ENCODE assay signal across 8 cellular contexts in the genomic region with DNA sequence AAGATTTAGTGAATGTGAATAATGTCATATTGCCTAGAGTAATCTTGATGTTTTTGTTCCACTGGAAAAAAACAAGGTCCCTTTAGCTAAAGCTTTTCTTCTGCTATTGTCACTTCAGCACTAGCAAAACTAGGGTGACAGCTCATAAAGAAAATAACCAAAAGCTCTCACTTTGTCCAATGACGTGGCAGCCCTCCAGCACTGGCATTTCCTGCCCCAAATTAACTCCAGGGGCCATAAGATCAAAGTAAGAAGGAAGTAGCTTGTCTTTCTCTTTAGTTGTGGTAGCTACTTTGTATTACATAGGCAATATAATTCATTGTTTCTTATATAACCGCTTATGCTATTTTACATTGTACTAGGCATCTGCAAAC. TPM values are rescaled to one million over a fixed set of nuclear protein-coding genes. Genes with fewer than 3 reads are reported as not detected.
DNase-seq lines count a peak whose midpoint lies in the region; ATAC-seq and TF ChIP-seq lines count a peak whose summit lies in the region.

No MANE protein-coding gene starts in this region.

- peaks cover 35% of the 10 kb centered on the region for H3K4me1 Mint-ChIP-seq in activated T-helper 1 cell treated with anti-CD3 and anti-CD28 coated beads, Interleukin-12 subunit alpha, Interleukin-12 subunit beta, Interleukin-2, Interleukin-4 antibody, amounts not matched to agents 30 ng/mL and 10 ng/mL and 1 ng/mL, durations not matched to agents 14 hours and 24 hours and 36 hours (ENCODE audit: low read depth)

- DNase-seq in PC-3: peak; percentile 58
- DNase-seq in activated T-helper 1 cell treated with anti-CD3 and anti-CD28 coated beads, Interleukin-12 subunit alpha, Interleukin-12 subunit beta, Interleukin-2, Interleukin-4 antibody, amounts not matched to agents 30 ng/mL and 10 ng/mL and 1 ng/mL, durations not matched to agents 14 hours and 24 hours and 36 hours (ENCODE audit: low spot score): peak; percentile 61
- DNase-seq in left ventricle myocardium inferior: peak; percentile 24
- peak; percentile 19 to 59 (median 45) for DNase-seq in stimulated activated CD4-positive, alpha-beta T cell treated with anti-CD3 and anti-CD28 coated beads, TNF-alpha, amount 100 ng/mL, for 48 hours (ENCODE audit: low read depth in 3 of 3)
- DNase-seq in OCI-M2 (lab: John Stamatoyannopoulos, UW; ENCODE audit: unreplicated experiment): no peak
- no peak for DNase-seq in HUDEP-2 (lab: John Stamatoyannopoulos, UW; ENCODE audit: unreplicated experiment in 76 of 76)

- H3K4me1 ChIP-seq in PC-3 (ENCODE audit: insufficient read depth, low read length): peaks cover 19% of the 10 kb centered on the region
- H3K4me1 ChIP-seq in left ventricle myocardium inferior: peaks cover 21% of the 10 kb centered on the region

- TF ChIP-seq CTCF in PC-3 (conservative IDR thresholded peaks at IDR 0.05; ENCODE audit: low read depth, low read length) (no peak), left ventricle myocardium inferior (IDR thresholded peaks at IDR 0.05; ENCODE audit: borderline replicate concordance) (no peak)

- H2AFZ ChIP-seq in PC-3 (ENCODE audit: low read length): no peak overlapping the region

- H3K4me3 ChIP-seq in PC-3 (ENCODE audit: low read length): no peak overlapping the region
- H3K4me3 ChIP-seq in left ventricle myocardium inferior: no peak overlapping the region

- H3K79me2 ChIP-seq in PC-3 (ENCODE audit: low read length): no peaks in the 10 kb centered on the region

- CTCF ChIA-PET in PC-3 (lab: Charles Lee): no interaction called here

- H3K9me3 Mint-ChIP-seq in activated T-helper 1 cell treated with anti-CD3 and anti-CD28 coated beads, Interleukin-12 subunit alpha, Interleukin-12 subunit beta, Interleukin-2, Interleukin-4 antibody, amounts not matched to agents 30 ng/mL and 10 ng/mL and 1 ng/mL, durations not matched to agents 14 hours and 24 hours and 36 hours: no peaks in the 10 kb centered on the region

- H3K27ac Mint-ChIP-seq in activated T-helper 1 cell treated with anti-CD3 and anti-CD28 coated beads, Interleukin-12 subunit alpha, Interleukin-12 subunit beta, Interleukin-2, Interleukin-4 antibody, amounts not matched to agents 30 ng/mL and 10 ng/mL and 1 ng/mL, durations not matched to agents 14 hours and 24 hours and 36 hours: peak overlapping the region; percentile 96

- no TSS peak for BruUV-seq in PC-3 (replicated peaks; lab: Mats Ljungman, UMichigan)

- no peak overlapping the region for H3K9ac ChIP-seq in PC-3 (ENCODE audit: low read length)

- H3K9me2 ChIP-seq in PC-3 (replicated peaks; ENCODE audit: low read length): no peaks in the 10 kb centered on the region

- POLR2A ChIA-PET in PC-3 (lab: Charles Lee; ENCODE audit: unreplicated experiment): interaction anchor here (0.5 kb wide), 1 partner anchor 87 kb away, joined by 3 read pairs; no protein-coding TSS in a partner anchor

- no peaks in the 10 kb centered on the region for H3K9me3 ChIP-seq in PC-3 (ENCODE audit: low read length)
- H3K9me3 ChIP-seq in left ventricle myocardium inferior (replicated peaks): no peaks in the 10 kb centered on the region

- peaks cover 4% of the 10 kb centered on the region for H3K36me3 Mint-ChIP-seq in activated T-helper 1 cell treated with anti-CD3 and anti-CD28 coated beads, Interleukin-12 subunit alpha, Interleukin-12 subunit beta, Interleukin-2, Interleukin-4 antibody, amounts not matched to agents 30 ng/mL and 10 ng/mL and 1 ng/mL, durations not matched to agents 14 hours and 24 hours and 36 hours (ENCODE audit: low read depth)

- H3K27ac ChIP-seq in PC-3 (ENCODE audit: low read length) (no peak overlapping the region), left ventricle myocardium inferior (replicated peaks) (peak overlapping the region; percentile 52)

- H3K27me3 Mint-ChIP-seq in activated T-helper 1 cell treated with anti-CD3 and anti-CD28 coated beads, Interleukin-12 subunit alpha, Interleukin-12 subunit beta, Interleukin-2, Interleukin-4 antibody, amounts not matched to agents 30 ng/mL and 10 ng/mL and 1 ng/mL, durations not matched to agents 14 hours and 24 hours and 36 hours (ENCODE audit: insufficient read depth): peaks cover 4% of the 10 kb centered on the region

- H3K27me3 ChIP-seq in PC-3 (ENCODE audit: low read length) (no peaks in the 10 kb centered on the region), left ventricle myocardium inferior (ENCODE audit: low read depth) (no peaks in the 10 kb centered on the region)

- no peaks in the 10 kb centered on the region for H4K20me1 ChIP-seq in PC-3 (ENCODE audit: low read length)

- peak overlapping the region; percentile 53 for H3K4me3 Mint-ChIP-seq in activated T-helper 1 cell treated with anti-CD3 and anti-CD28 coated beads, Interleukin-12 subunit alpha, Interleukin-12 subunit beta, Interleukin-2, Interleukin-4 antibody, amounts not matched to agents 30 ng/mL and 10 ng/mL and 1 ng/mL, durations not matched to agents 14 hours and 24 hours and 36 hours

- ATAC-seq in GM18867 (IDR thresholded peaks at IDR 0.05; ENCODE audit: unreplicated experiment) (peak; percentile 98), HG02885 (IDR thresholded peaks at IDR 0.05; ENCODE audit: poor library complexity, unreplicated experiment) (peak; percentile 98), PC-3 (peak; percentile 59)

- intact Hi-C loops in PC-3 (cut with micrococcal nuclease) (no loop called here), left ventricle myocardium inferior (cut with micrococcal nuclease) (no loop called here)
- intact Hi-C loops in activated T-helper 1 cell treated with anti-CD3 and anti-CD28 coated beads, Interleukin-12 subunit alpha, Interleukin-12 subunit beta, Interleukin-2, Interleukin-4 antibody, amounts not matched to agents 30 ng/mL and 10 ng/mL and 1 ng/mL, durations not matched to agents 14 hours and 24 hours and 36 hours (cut with micrococcal nuclease): loop anchor here (1.0 to 5.0 kb wide), 8 partner anchors 25 to 424 kb away; a partner anchor contains a TSS

- H3F3A ChIP-seq in PC-3 (ENCODE audit: low read length, unreplicated experiment): no peaks in the 10 kb centered on the region

- H3K4me2 ChIP-seq in PC-3 (ENCODE audit: low read length): peak overlapping the region; percentile 17

- no peaks in the 10 kb centered on the region for H3K36me3 ChIP-seq in PC-3 (ENCODE audit: low read depth, low read length)
- H3K36me3 ChIP-seq in left ventricle myocardium inferior: no peaks in the 10 kb centered on the region

RNA-seq across cellular contexts. Expression of a gene that starts 47.3 kb away (rescaled TPM):
- total RNA-seq in PC-3 (2014; rRNA removed) (not detected in 2 replicates), left ventricle myocardium inferior (7.4 TPM)
- total RNA-seq in activated T-helper 1 cell treated with anti-CD3 and anti-CD28 coated beads, Interleukin-12 subunit alpha, Interleukin-12 subunit beta, Interleukin-2, Interleukin-4 antibody, amounts not matched to agents 30 ng/mL and 10 ng/mL and 1 ng/mL, durations not matched to agents 14 hours and 24 hours and 36 hours: 57.3 and 61.5 TPM in 2 replicates

Comparison
In these comparisons a context has a peak if more than half of its experiments do, and no peak if none do; other contexts are left out.
1. DNase-seq: peak in PC-3 (single experiment), activated T-helper 1 cell treated with anti-CD3 and anti-CD28 coated beads, Interleukin-12 subunit alpha, Interleukin-12 subunit beta, Interleukin-2, Interleukin-4 antibody, amounts not matched to agents 30 ng/mL and 10 ng/mL and 1 ng/mL, durations not matched to agents 14 hours and 24 hours and 36 hours (single experiment), left ventricle myocardium inferior (single experiment) and stimulated activated CD4-positive, alpha-beta T cell treated with anti-CD3 and anti-CD28 coated beads, TNF-alpha, amount 100 ng/mL, for 48 hours (3 of 3); none in OCI-M2 (single experiment) and HUDEP-2 (0 of 76).
2. Peak in every context shown above with its lines, with median percentiles within 50 percentile points of each other: ATAC-seq.